In genomic region chr22:32265882-32266767, GRCh38 we compare ENCODE assay signal across 8 cellular contexts. TPM values are rescaled to one million over a fixed set of nuclear protein-coding genes. Genes with fewer than 3 reads are reported as not detected.
DNase-seq lines count a peak whose midpoint lies in the region; ATAC-seq, FAIRE-seq and TF ChIP-seq lines count a peak whose summit lies in the region.

No MANE protein-coding gene starts in this region.

- H3K79me2 ChIP-seq in KMS-11 (ENCODE audit: insufficient read depth, low read depth) = no peaks in the 10 kb centered on the region

- H3K4me1 ChIP-seq in KMS-11 (ENCODE audit: low read depth, poor library complexity, severe bottlenecking) (peaks cover 5% of the 10 kb centered on the region), foreskin keratinocyte (no peaks in the 10 kb centered on the region), ovary (ENCODE audit: insufficient read depth) (no peaks in the 10 kb centered on the region), tibial artery (no peaks in the 10 kb centered on the region)

- no peak overlapping the region for H3K4me3 Mint-ChIP-seq in activated T-helper 17 cell treated with anti-CD3 and anti-CD28 coated beads, Interleukin-2, amount 50 U/mL, for 72 hours

- H3K9ac ChIP-seq in KMS-11 = no peak overlapping the region

- no peak for FAIRE-seq in D721Med (lab: Jason Lieb, UNC)

- no peaks in the 10 kb centered on the region for H3K36me3 Mint-ChIP-seq in activated T-helper 17 cell treated with anti-CD3 and anti-CD28 coated beads, Interleukin-2, amount 50 U/mL, for 72 hours (ENCODE audit: low read depth)

- no peak for TF ChIP-seq EP300 in ovary (IDR thresholded peaks at IDR 0.05)

- DNase-seq in D721Med (ENCODE audit: insufficient read length, low spot score) (peak; percentile 12), RPMI7951 (ENCODE audit: low read depth) (peak; percentile 59), foreskin keratinocyte (peak; percentile 16 to 39), ovary (peak; percentile 30 to 64 (median 52)), tibial artery (peak in 1 of 2 donors; percentile 66)

- no peak overlapping the region for H3K27ac ChIP-seq in KMS-11
- H3K27ac ChIP-seq in foreskin keratinocyte = no peak overlapping the region
- H3K27ac ChIP-seq in ovary = no peak overlapping the region
- no peak overlapping the region for H3K27ac ChIP-seq in tibial artery

- peaks cover 8% of the 10 kb centered on the region for H3K27me3 Mint-ChIP-seq in activated T-helper 17 cell treated with anti-CD3 and anti-CD28 coated beads, Interleukin-2, amount 50 U/mL, for 72 hours

- H3K36me3 ChIP-seq in KMS-11 (ENCODE audit: insufficient read depth) (no peaks in the 10 kb centered on the region), ovary (no peaks in the 10 kb centered on the region), tibial artery (no peaks in the 10 kb centered on the region)

- TF ChIP-seq POLR2A in ovary (IDR thresholded peaks at IDR 0.05) = no peak

- H3K4me3 ChIP-seq in KMS-11 (IDR thresholded peaks at IDR 0.05; ENCODE audit: insufficient read depth, low read depth, low read length) (no peak overlapping the region), ovary (no peak overlapping the region), tibial artery (no peak overlapping the region)

- H4K20me1 ChIP-seq in KMS-11 (ENCODE audit: insufficient read depth) = no peaks in the 10 kb centered on the region

- H3K9me3 Mint-ChIP-seq in activated T-helper 17 cell treated with anti-CD3 and anti-CD28 coated beads, Interleukin-2, amount 50 U/mL, for 72 hours = no peaks in the 10 kb centered on the region

- H2AFZ ChIP-seq in KMS-11 (ENCODE audit: low read depth) = peak overlapping the region; percentile 64

- H3K27me3 ChIP-seq in KMS-11 (ENCODE audit: insufficient read depth, low read depth) (no peaks in the 10 kb centered on the region), foreskin keratinocyte (no peaks in the 10 kb centered on the region), ovary (no peaks in the 10 kb centered on the region), tibial artery (peaks cover 0 to 12% of the 10 kb centered on the region in 2 donors)

- peak; percentile 91 for ATAC-seq in activated T-helper 17 cell treated with anti-CD3 and anti-CD28 coated beads, Interleukin-2, amount 50 U/mL, for 72 hours (replicated peaks)
- ATAC-seq in foreskin keratinocyte (peak; percentile 60), esophagus mucosa (no peak)

- intact Hi-C loops in ovary (cut with DNase I) (no loop called here), tibial artery (cut with DNase I; ENCODE audit: low total_unique reads) (loop anchor here (10.0 kb wide), 1 partner anchor 291 kb away; no protein-coding TSS in a partner anchor)

- peak overlapping the region; percentile 21 for H3K27ac Mint-ChIP-seq in activated T-helper 17 cell treated with anti-CD3 and anti-CD28 coated beads, Interleukin-2, amount 50 U/mL, for 72 hours

- H3K4me1 Mint-ChIP-seq in activated T-helper 17 cell treated with anti-CD3 and anti-CD28 coated beads, Interleukin-2, amount 50 U/mL, for 72 hours = peaks cover 6% of the 10 kb centered on the region

- peak; percentile 83 for TF ChIP-seq CTCF in D721Med (IDR thresholded peaks at IDR 0.05; ENCODE audit: insufficient read depth, missing control alignments)
- peak; percentile 95 for TF ChIP-seq CTCF in KMS-11 (conservative IDR thresholded peaks at IDR 0.05; ENCODE audit: low read depth, low read length)
- peak; percentile 83 for TF ChIP-seq CTCF in foreskin keratinocyte (conservative IDR thresholded peaks at IDR 0.05)
- TF ChIP-seq CTCF in ovary (IDR thresholded peaks at IDR 0.05) = peak; percentile 12 to 27 (median 24)
- peak; percentile 74 for TF ChIP-seq CTCF in tibial artery (IDR thresholded peaks at IDR 0.05)

- WGBS in ovary, 3 donors = 25 to 28% (median 25%) methylated on average over 10 of the region's 10 CpGs

- H3K4me2 ChIP-seq in KMS-11 = peak overlapping the region; percentile 79

- H3K9me3 ChIP-seq in ovary (no peaks in the 10 kb centered on the region), tibial artery (no peaks in the 10 kb centered on the region)

RNA-seq across cellular contexts. Expression of gene SLC5A4, which starts 11.0 kb away (rescaled TPM):
- total RNA-seq in RPMI7951 (2014; rRNA removed; shearing (Covaris generic)) = not detected in 2 replicates
- not detected for total RNA-seq in activated T-helper 17 cell treated with anti-CD3 and anti-CD28 coated beads, Interleukin-2, amount 50 U/mL, for 72 hours
- total RNA-seq in foreskin keratinocyte = not detected in 2 replicates
- polyA plus RNA-seq in foreskin keratinocyte = not detected in 2 replicates
- 1 to 10 TPM in 1 of 7 donors, under 1 TPM in 3, not detected in 3; 0.33 to 1.3 (median 0.56) TPM for total RNA-seq in ovary
- polyA plus RNA-seq in ovary = 1 to 10 TPM in 1 of 2 donors, under 1 TPM in 1; 0.35 to 1.2 TPM
- total RNA-seq in esophagus mucosa = 0.24 TPM

Comparison
In these comparisons a context has a peak if more than half of its experiments do, and no peak if none do; other contexts are left out.
1. CTCF ChIP-seq: peak in every context shown above with its lines; median percentile 95 in KMS-11; 83 in D721Med; 83 in foreskin keratinocyte; 74 in tibial artery; 24 in ovary.